In the genomic region with DNA sequence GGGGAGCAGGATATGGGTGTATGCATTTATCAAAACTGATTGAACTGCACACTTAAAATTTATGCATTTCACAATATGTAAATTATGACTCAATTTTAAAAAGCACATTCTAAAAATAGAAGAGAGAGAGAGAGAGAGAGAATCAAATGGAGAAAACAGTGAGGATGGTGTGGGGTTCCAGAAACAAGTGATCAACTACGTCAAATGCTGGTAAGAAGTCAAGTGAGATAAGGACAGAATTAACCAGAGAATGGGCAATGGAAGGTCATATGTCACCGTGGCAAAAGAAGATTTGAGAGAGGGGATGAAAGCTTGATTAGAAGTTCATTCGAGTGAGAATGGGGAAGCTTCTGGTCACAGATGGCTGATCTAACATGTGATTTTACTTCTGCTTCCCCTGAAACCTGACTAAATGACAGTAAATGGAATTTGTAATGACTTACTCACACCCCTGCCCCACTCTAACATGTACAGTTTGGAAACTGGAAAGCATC, we compare ENCODE assay signal across 9 cellular contexts.
DNase-seq lines count a peak whose midpoint lies in the region; ATAC-seq and TF ChIP-seq lines count a peak whose summit lies in the region.
"Had no signal": no experiment of that assay in that cellular context is flagged by ENCODE, and none has a peak within 500 bp of the region (broad histone marks: within the 10 kb centered on the region; RNA-seq: fewer than 3 reads in every experiment).

No MANE protein-coding gene starts in this region.

- TF ChIP-seq CTCF in stomach (IDR thresholded peaks at IDR 0.05), result no peak

- ATAC-seq in HG03280 (IDR thresholded peaks at IDR 0.05; ENCODE audit: unreplicated experiment), result peak; percentile 74
- ATAC-seq in stimulated activated naive CD8-positive, alpha-beta T cell treated with anti-CD3 and anti-CD28 coated beads, Interleukin-15, Interleukin-2, amounts not matched to agents 100 U/mL and 50 U/mL, for 24 hours, result peak; percentile 85

- DNase-seq in stimulated activated CD4-positive, alpha-beta T cell treated with anti-CD3 and anti-CD28 coated beads, Interleukin-15, amount 100 ng/mL, for 24 hours, result peak; percentile 43
- no peak for DNase-seq in stimulated activated CD4-positive, alpha-beta T cell treated with anti-CD3 and anti-CD28 coated beads, Interleukin-2, amount 100 ng/mL, for 48 hours
- DNase-seq in stimulated activated naive CD8-positive, alpha-beta T cell treated with anti-CD3 and anti-CD28 coated beads, Interleukin-15, Interleukin-2, amounts not matched to agents 100 U/mL and 50 U/mL, for 24 hours, result no peak
- DNase-seq in DMS153 (lab: John Stamatoyannopoulos, UW), result no peak
- DNase-seq in NCI-H748 (lab: John Stamatoyannopoulos, UW; ENCODE audit: unreplicated experiment), result no peak
- DNase-seq in stomach, result no peak
- DNase-seq: DND-41 had no signal

- peaks cover 18% of the 10 kb centered on the region for H3K36me3 Mint-ChIP-seq in activated naive CD4-positive, alpha-beta T cell treated with anti-CD3 and anti-CD28 coated beads, Interleukin-2, amount 50 U/mL, for 24 hours

- intact Hi-C loops in stomach (cut with DNase I; ENCODE audit: low total_unique reads), result no loop called here

- no peaks in the 10 kb centered on the region for H3K27me3 ChIP-seq in stomach

- peak overlapping the region in 2 of 5 donors; percentile 47 to 62 for H3K27ac ChIP-seq in stomach

- H3K4me3 Mint-ChIP-seq in activated naive CD4-positive, alpha-beta T cell treated with anti-CD3 and anti-CD28 coated beads, Interleukin-2, amount 50 U/mL, for 24 hours, result peak overlapping the region; percentile 74

- TF ChIP-seq EP300 in stomach (IDR thresholded peaks at IDR 0.05), result no peak

- TF ChIP-seq POLR2A in stomach (IDR thresholded peaks at IDR 0.05), result no peak

- no peaks in the 10 kb centered on the region for H3K36me3 ChIP-seq in stomach

- peaks cover 0 to 8% (median 0%) of the 10 kb centered on the region in 4 donors for H3K4me1 ChIP-seq in stomach

- no peaks in the 10 kb centered on the region for H3K9me3 ChIP-seq in stomach

- H3K4me1 Mint-ChIP-seq in activated naive CD4-positive, alpha-beta T cell treated with anti-CD3 and anti-CD28 coated beads, Interleukin-2, amount 50 U/mL, for 24 hours, result peaks cover 86% of the 10 kb centered on the region

- peak overlapping the region; percentile 100 for H3K27ac Mint-ChIP-seq in activated naive CD4-positive, alpha-beta T cell treated with anti-CD3 and anti-CD28 coated beads, Interleukin-2, amount 50 U/mL, for 24 hours

- H3K27me3 Mint-ChIP-seq in activated naive CD4-positive, alpha-beta T cell treated with anti-CD3 and anti-CD28 coated beads, Interleukin-2, amount 50 U/mL, for 24 hours, result no peaks in the 10 kb centered on the region

- H3K4me3 ChIP-seq in stomach, result no peak overlapping the region

- peaks cover 11% of the 10 kb centered on the region for H3K9me3 Mint-ChIP-seq in activated naive CD4-positive, alpha-beta T cell treated with anti-CD3 and anti-CD28 coated beads, Interleukin-2, amount 50 U/mL, for 24 hours

- WGBS in stomach, 5 donors, result 48 to 70% (median 61%) methylated on average over 3 of the region's 3 CpGs
